ENCODE assay signal across 1 cellular context in the genomic region with DNA sequence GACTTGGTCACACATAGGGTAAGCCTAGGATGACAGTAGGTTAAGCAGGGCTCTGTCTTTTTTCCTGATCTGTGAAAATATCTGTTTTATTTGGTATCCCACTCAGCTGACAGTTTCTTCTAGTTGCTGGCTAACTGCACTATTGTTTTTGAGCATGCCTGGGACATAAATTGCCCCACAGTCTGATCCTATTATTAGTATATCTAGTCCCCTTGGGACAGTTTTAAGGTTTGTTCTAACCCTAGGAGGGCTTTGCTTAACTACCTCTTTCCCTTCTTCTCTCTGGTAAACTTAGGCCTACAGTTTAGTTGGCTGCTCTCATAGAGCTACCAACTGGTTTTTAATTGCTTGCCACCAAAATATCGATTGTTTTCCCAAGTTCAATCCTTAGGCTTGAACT.
TF ChIP-seq lines count a peak whose summit lies in the region.

No MANE protein-coding gene starts in this region.

TF ChIP-seq in HEK293, 187 proteins besides CTCF, POLR2A, EP300 and RAD21 (continued from another document):
- TF ChIP-seq, protein P1, sequence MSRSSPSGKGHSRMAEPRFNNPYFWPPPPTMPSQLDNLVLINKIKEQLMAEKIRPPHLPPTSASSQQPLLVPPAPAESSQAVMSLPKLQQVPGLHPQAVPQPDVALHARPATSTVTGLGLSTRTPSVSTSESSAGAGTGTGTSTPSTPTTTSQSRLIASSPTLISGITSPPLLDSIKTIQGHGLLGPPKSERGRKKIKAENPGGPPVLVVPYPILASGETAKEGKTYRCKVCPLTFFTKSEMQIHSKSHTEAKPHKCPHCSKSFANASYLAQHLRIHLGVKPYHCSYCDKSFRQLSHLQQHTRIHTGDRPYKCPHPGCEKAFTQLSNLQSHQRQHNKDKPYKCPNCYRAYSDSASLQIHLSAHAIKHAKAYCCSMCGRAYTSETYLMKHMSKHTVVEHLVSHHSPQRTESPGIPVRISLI (tag by site-specific recombination; IDR thresholded peaks at IDR 0.05) = no peak
- TF ChIP-seq ZNF335 (tag by site-specific recombination; conservative IDR thresholded peaks at IDR 0.05) (no peak), BCL11A (tag by site-specific recombination; IDR thresholded peaks at IDR 0.05; ENCODE audit: low read depth) (no peak), ZNF629 (tag by site-specific recombination; IDR thresholded peaks at IDR 0.05) (no peak), ZNF777 (tag by site-specific recombination; IDR thresholded peaks at IDR 0.05; ENCODE audit: borderline replicate concordance) (no peak)
TF ChIP-seq in HEK293: peak in this region for 0.
